Comparison of ENCODE assay signal across 12 cellular contexts in genomic region chr22:46750530-46750800, GRCh38. TPM values are rescaled to one million over a fixed set of nuclear protein-coding genes. Genes with fewer than 3 reads are reported as not detected.
DNase-seq lines count a peak whose midpoint lies in the region; ATAC-seq, FAIRE-seq and TF ChIP-seq lines count a peak whose summit lies in the region.
"Had no signal": no experiment of that assay in that cellular context is flagged by ENCODE, and none has a peak within 500 bp of the region (broad histone marks: within the 10 kb centered on the region; RNA-seq: fewer than 3 reads in every experiment).

No MANE protein-coding gene starts in this region.

- WGBS in trophoblast cell (ENCODE audit: extremely low coverage, insufficient coverage, insufficient read length): no CpG with 5 or more reads among the region's 5 CpGs
- WGBS in testis, 2 donors: 85 to 92% methylated on average over 5 of the region's 5 CpGs

- intact Hi-C loops in endothelial cell of umbilical vein (cut with micrococcal nuclease): no loop called here
- intact Hi-C loops in testis (cut with DNase I; ENCODE audit: low total_unique reads): no loop called here

- H2AFZ ChIP-seq in endothelial cell of umbilical vein (ENCODE audit: low read depth, low read length): no peak overlapping the region
- no peak overlapping the region for H2AFZ ChIP-seq in trophoblast cell (ENCODE audit: insufficient read depth, low read length, poor library complexity)

- no peak for TF ChIP-seq CTCF in HEK293 (tag by site-specific recombination; IDR thresholded peaks at IDR 0.05)
- no peak for TF ChIP-seq CTCF in endothelial cell of umbilical vein (IDR thresholded peaks at IDR 0.05; ENCODE audit: extremely low read depth in 1 of 2, insufficient read depth in 1 of 2, low read depth in 1 of 2, low read length in 2 of 2)
- TF ChIP-seq CTCF in testis (IDR thresholded peaks at IDR 0.05): no peak

- FAIRE-seq in endothelial cell of umbilical vein (lab: Jason Lieb, UNC): no peak

- peak overlapping the region; percentile 7 for H2BK5ac ChIP-seq in trophoblast cell (ENCODE audit: low read depth, low read length, poor library complexity)

- DNase-seq in endothelial cell of umbilical vein (ENCODE audit: low read depth, low spot score) (no peak), trophoblast cell (no peak), testis (no peak), NCI-H774 (lab: John Stamatoyannopoulos, UW) (no peak)
- DNase-seq: erythroblast, HCEC 1CT, mammary epithelial cell, SK-N-SH had no signal

- H4K12ac ChIP-seq in trophoblast cell (ENCODE audit: low read depth, low read length): no peak overlapping the region

- no peak overlapping the region for H3K23ac ChIP-seq in trophoblast cell (ENCODE audit: low read length)

- H4K8ac ChIP-seq in trophoblast cell (ENCODE audit: low read depth, low read length): no peak overlapping the region

- BruUV-seq in endothelial cell of umbilical vein (replicated peaks; lab: Mats Ljungman, UMichigan): no TSS peak

- H3K79me2 ChIP-seq in endothelial cell of umbilical vein (ENCODE audit: control insufficient read depth, insufficient read depth, low read length): no peaks in the 10 kb centered on the region
- no peaks in the 10 kb centered on the region for H3K79me2 ChIP-seq in trophoblast cell (ENCODE audit: control insufficient read depth, insufficient read depth, low read length, poor library complexity)

- CTCF ChIA-PET in HEK293 (lab: Yijun Ruan, JAX): interaction anchor here (0.7 to 5.9 kb wide), 3 partner anchors 8 to 53 kb away, joined by 4 to 33 read pairs (median 4); no protein-coding TSS in a partner anchor
- CTCF ChIA-PET in endothelial cell of umbilical vein (lab: Charles Lee): interaction anchor here (1.3 kb wide), 1 partner anchor 8 kb away, joined by 9 read pairs; no protein-coding TSS in a partner anchor

- peak overlapping the region; percentile 0 to 83 (median 78); a peak in 19 of 22 replicates for H3K9ac ChIP-seq in BLaER1 treated with 17β-estradiol and CSF1 and Interleukin-3, amounts not matched to agents 10 nM and 100 nM
- H3K9ac ChIP-seq in endothelial cell of umbilical vein (replicated peaks; ENCODE audit: extremely low read depth, insufficient read depth, low read length) (peak overlapping the region; percentile 37), trophoblast cell (ENCODE audit: low read length) (no peak overlapping the region)
- H3K9ac ChIP-seq: SK-N-SH had no signal

- no peak overlapping the region for H3K14ac ChIP-seq in trophoblast cell (ENCODE audit: low read length)

- POLR2A ChIA-PET in HEK293 (lab: Yijun Ruan, JAX) (interaction anchor here (1.4 kb wide), 1 partner anchor 12 kb away, joined by 6 read pairs; the partner anchor contains the start of gene TBC1D22A), endothelial cell of umbilical vein (lab: Charles Lee) (no interaction called here)

- peak overlapping the region; percentile 84 to 97 (median 91) for H3K4me2 ChIP-seq in BLaER1 treated with 17β-estradiol and CSF1 and Interleukin-3, amounts not matched to agents 10 nM and 100 nM
- H3K4me2 ChIP-seq in endothelial cell of umbilical vein (ENCODE audit: insufficient read depth, low read length): no peak overlapping the region
- no peak overlapping the region for H3K4me2 ChIP-seq in trophoblast cell (ENCODE audit: low read length)
- H3K4me2 ChIP-seq: SK-N-SH had no signal

- dilution Hi-C loops in endothelial cell of umbilical vein (cut with MboI; ENCODE audit: extremely low pct_ligation_motif_present, low sequenced_read_pairs): no loop called here

- H3K9me1 ChIP-seq in endothelial cell of umbilical vein (replicated peaks; ENCODE audit: control insufficient read depth, extremely low read depth, insufficient read depth, low read length): no peaks in the 10 kb centered on the region

- H2AK5ac ChIP-seq in trophoblast cell (ENCODE audit: low read length): no peak overlapping the region

- H3K4me1 ChIP-seq in BLaER1 treated with 17β-estradiol and CSF1 and Interleukin-3, amounts not matched to agents 10 nM and 100 nM: peaks cover 61 to 82% (median 71%) of the 10 kb centered on the region in 10 experiments
- no peaks in the 10 kb centered on the region for H3K4me1 ChIP-seq in HEK293 (ENCODE audit: control insufficient read depth, insufficient read depth, low read length)
- H3K4me1 ChIP-seq in endothelial cell of umbilical vein (ENCODE audit: control insufficient read depth, extremely low read depth, insufficient read depth, low read length): peaks cover 51% of the 10 kb centered on the region
- peaks cover 23 to 28% of the 10 kb centered on the region in 2 experiments for H3K4me1 ChIP-seq in trophoblast cell (ENCODE audit: control insufficient read depth in 1 of 2, insufficient read depth in 2 of 2, low read length in 2 of 2)
- peaks cover 3% of the 10 kb centered on the region for H3K4me1 ChIP-seq in testis

- peak overlapping the region; percentile 31 for H2BK120ac ChIP-seq in trophoblast cell (ENCODE audit: insufficient read depth, low read length, poor library complexity)

- no peak overlapping the region for H3K4ac ChIP-seq in trophoblast cell (ENCODE audit: low read depth, low read length)

- peaks cover 13% of the 10 kb centered on the region for H3K79me1 ChIP-seq in trophoblast cell (ENCODE audit: low read length)

- ATAC-seq in HG02852 (IDR thresholded peaks at IDR 0.05; ENCODE audit: unreplicated experiment): no peak

- TF ChIP-seq POLR2A in endothelial cell of umbilical vein (IDR thresholded peaks at IDR 0.05; ENCODE audit: low read depth, low read length) (no peak), testis (IDR thresholded peaks at IDR 0.05) (no peak)

- no peaks in the 10 kb centered on the region for H3K27me3 ChIP-seq in BLaER1 treated with 17β-estradiol and CSF1 and Interleukin-3, amounts not matched to agents 10 nM and 100 nM
- H3K27me3 ChIP-seq in endothelial cell of umbilical vein (ENCODE audit: control insufficient read depth in 2 of 2, insufficient read depth in 2 of 2, low read length in 2 of 2) (no peaks in the 10 kb centered on the region), trophoblast cell (ENCODE audit: insufficient read depth, low read length) (no peaks in the 10 kb centered on the region), testis (no peaks in the 10 kb centered on the region)

- H3K27ac ChIP-seq in BLaER1 treated with 17β-estradiol and CSF1 and Interleukin-3, amounts not matched to agents 10 nM and 100 nM: peak overlapping the region in 10 of 11 experiments; percentile 60 to 96 (median 91); a peak in 20 of 22 replicates
- no peak overlapping the region for H3K27ac ChIP-seq in HEK293 (ENCODE audit: extremely low read depth, low read depth, low read length)
- H3K27ac ChIP-seq in endothelial cell of umbilical vein (ENCODE audit: insufficient read depth, low read depth, low read length): peak overlapping the region; percentile 90
- no peak overlapping the region for H3K27ac ChIP-seq in trophoblast cell (ENCODE audit: low read depth, low read length)
- H3K27ac ChIP-seq in testis: no peak overlapping the region
- H3K27ac ChIP-seq: C4-2B had no signal

- H3K18ac ChIP-seq in trophoblast cell (ENCODE audit: low read length): no peak overlapping the region

- peak overlapping the region in 3 of 10 experiments; percentile 20 to 53 (median 27); a peak in 2 of 20 replicates for H3K4me3 ChIP-seq in BLaER1 treated with 17β-estradiol and CSF1 and Interleukin-3, amounts not matched to agents 10 nM and 100 nM
- H3K4me3 ChIP-seq in HEK293 (ENCODE audit: low read depth, low read length) (no peak overlapping the region), endothelial cell of umbilical vein (replicated peaks in 1 of 3; ENCODE audit: insufficient read depth in 1 of 3, low read depth in 1 of 3, low read length in 3 of 3) (no peak overlapping the region), trophoblast cell (ENCODE audit: low read depth, low read length) (no peak overlapping the region), testis (no peak overlapping the region)

- H3K9me3 ChIP-seq in BLaER1 treated with 17β-estradiol and CSF1 and Interleukin-3, amounts not matched to agents 10 nM and 100 nM (replicated peaks in 1 of 11): peaks cover 6 to 17% (median 7%) of the 10 kb centered on the region in 11 experiments
- H3K9me3 ChIP-seq in HEK293 (ENCODE audit: control insufficient read depth, insufficient read depth, low read depth, low read length) (no peaks in the 10 kb centered on the region), endothelial cell of umbilical vein (replicated peaks; ENCODE audit: control insufficient read depth, insufficient read depth, low read length) (no peaks in the 10 kb centered on the region), trophoblast cell (ENCODE audit: insufficient read depth, low read depth, low read length) (peaks cover 5% of the 10 kb centered on the region), testis (no peaks in the 10 kb centered on the region)
- H3K9me3 ChIP-seq: SK-N-SH had no signal

- H3K36me3 ChIP-seq in BLaER1 treated with 17β-estradiol and CSF1 and Interleukin-3, amounts not matched to agents 10 nM and 100 nM: peaks cover 0 to 1% (median 0%) of the 10 kb centered on the region in 11 experiments; a peak in 2 of 22 replicates
- H3K36me3 ChIP-seq in HEK293 (ENCODE audit: control insufficient read depth in 2 of 2, insufficient read depth in 1 of 2, low read length in 2 of 2): no peaks in the 10 kb centered on the region
- no peaks in the 10 kb centered on the region for H3K36me3 ChIP-seq in endothelial cell of umbilical vein (ENCODE audit: control insufficient read depth in 2 of 2, extremely low read depth in 1 of 2, insufficient read depth in 2 of 2, low read length in 2 of 2)
- no peaks in the 10 kb centered on the region for H3K36me3 ChIP-seq in trophoblast cell (ENCODE audit: control insufficient read depth in 1 of 2, insufficient read depth in 2 of 2, low read length in 2 of 2)
- H3K36me3 ChIP-seq in testis (ENCODE audit: low read depth, missing control alignments): no peaks in the 10 kb centered on the region

- H4K20me1 ChIP-seq in BLaER1 treated with 17β-estradiol and CSF1 and Interleukin-3, amounts not matched to agents 10 nM and 100 nM: no peaks in the 10 kb centered on the region
- H4K20me1 ChIP-seq in endothelial cell of umbilical vein (replicated peaks; ENCODE audit: control insufficient read depth, extremely low read depth, insufficient read depth, low read length): no peaks in the 10 kb centered on the region

- H2BK12ac ChIP-seq in trophoblast cell (ENCODE audit: low read length): peak overlapping the region; percentile 19

- peak overlapping the region; percentile 42 for H4K91ac ChIP-seq in trophoblast cell (ENCODE audit: low read depth, low read length)

RNA-seq across cellular contexts. Expression of gene TBC1D22A, which starts 12.0 kb away (rescaled TPM):
- 32.4 and 32.9 TPM in 2 replicates for total RNA-seq in endothelial cell of umbilical vein
- polyA plus RNA-seq in endothelial cell of umbilical vein: 23.2 and 26.1 TPM in 2 replicates
- polyA plus RNA-seq in endothelial cell of umbilical vein (2011; cell fraction: cytosol; rRNA removed): 21.4 and 21.7 TPM in 2 replicates
- polyA plus RNA-seq in endothelial cell of umbilical vein (2011; cell fraction: nucleus; rRNA removed): 18.9 and 19.7 TPM in 2 replicates
- 19.8 and 23.4 TPM in 2 replicates for polyA plus RNA-seq in endothelial cell of umbilical vein (2012)
- polyA minus RNA-seq in endothelial cell of umbilical vein: 25.6 and 29.5 TPM in 2 replicates
- 7.7 TPM for polyA minus RNA-seq in endothelial cell of umbilical vein (2011; cell fraction: cytosol; rRNA and poly(A)+ RNA removed)
- 24.2 and 29.1 TPM in 2 replicates for polyA minus RNA-seq in endothelial cell of umbilical vein (2011; cell fraction: nucleus; rRNA and poly(A)+ RNA removed)
- polyA plus RNA-seq in trophoblast cell (2013): 14.7 and 15.8 TPM in 2 replicates
- total RNA-seq in testis: 10 to 100 TPM; 28.5 to 32.8 TPM
- polyA plus RNA-seq in testis (ENCODE audit: insufficient read depth, low read depth, low replicate concordance): 16.6 TPM

RNA-seq across cellular contexts. Expression of gene CERK, which starts 12.4 kb away (rescaled TPM):
- total RNA-seq in endothelial cell of umbilical vein: 88.0 and 104 TPM in 2 replicates
- polyA plus RNA-seq in endothelial cell of umbilical vein: 44.1 and 61.1 TPM in 2 replicates
- polyA plus RNA-seq in endothelial cell of umbilical vein (2011; cell fraction: cytosol; rRNA removed): 50.7 and 54.4 TPM in 2 replicates
- 68.9 and 69.2 TPM in 2 replicates for polyA plus RNA-seq in endothelial cell of umbilical vein (2011; cell fraction: nucleus; rRNA removed)
- polyA plus RNA-seq in endothelial cell of umbilical vein (2012): 59.7 and 68.3 TPM in 2 replicates
- 115 and 119 TPM in 2 replicates for polyA minus RNA-seq in endothelial cell of umbilical vein
- polyA minus RNA-seq in endothelial cell of umbilical vein (2011; cell fraction: cytosol; rRNA and poly(A)+ RNA removed): 11.3 TPM
- polyA minus RNA-seq in endothelial cell of umbilical vein (2011; cell fraction: nucleus; rRNA and poly(A)+ RNA removed): 51.1 and 53.1 TPM in 2 replicates
- 19.8 and 21.2 TPM in 2 replicates for polyA plus RNA-seq in trophoblast cell (2013)
- 10 to 100 TPM; 14.0 to 17.0 TPM for total RNA-seq in testis
- 21.3 TPM for polyA plus RNA-seq in testis (ENCODE audit: insufficient read depth, low read depth, low replicate concordance)

Comparison
In these comparisons a context has a peak if more than half of its experiments do, and no peak if none do; other contexts are left out.
1. H3K27ac ChIP-seq: peak in BLaER1 treated with 17β-estradiol and CSF1 and Interleukin-3, amounts not matched to agents 10 nM and 100 nM (10 of 11) and endothelial cell of umbilical vein (single experiment); none in HEK293 (single experiment), trophoblast cell (single experiment) and testis (0 of 2).
2. H3K4me2 ChIP-seq: peak in BLaER1 treated with 17β-estradiol and CSF1 and Interleukin-3, amounts not matched to agents 10 nM and 100 nM (11 of 11); none in endothelial cell of umbilical vein (single experiment) and trophoblast cell (single experiment).